ENCODE assay signal across 8 cellular contexts in genomic region chr16:49528035-49528434, GRCh38.
DNase-seq lines count a peak whose midpoint lies in the region; ATAC-seq and TF ChIP-seq lines count a peak whose summit lies in the region.

No MANE protein-coding gene starts in this region.

- H3K36me3 ChIP-seq in HEK293 (ENCODE audit: control insufficient read depth in 2 of 2, insufficient read depth in 1 of 2, low read length in 2 of 2) (no peaks in the 10 kb centered on the region), hepatocyte (replicated peaks; ENCODE audit: insufficient read depth, low read depth) (no peaks in the 10 kb centered on the region)

- TF ChIP-seq CTCF in HEK293 (tag by site-specific recombination; IDR thresholded peaks at IDR 0.05) (no peak), hepatocyte (IDR thresholded peaks at IDR 0.05; ENCODE audit: poor library complexity) (no peak)

- WGBS in hepatocyte (ENCODE audit: low lambda C conversion rate, missing lambda C conversion rate), result 58% methylated on average over 16 of the region's 16 CpGs

- H3K4me3 Mint-ChIP-seq in activated T-cell treated with anti-CD3 and anti-CD28 coated beads, Interleukin-2, amount 50 U/mL, for 24 hours, result peak overlapping the region; percentile 67
- H3K4me3 Mint-ChIP-seq in stimulated activated effector memory CD8-positive, alpha-beta T cell treated with anti-CD3 and anti-CD28 coated beads, Interleukin-12 subunit alpha, Interleukin-12 subunit beta, amount 100 ng/mL, for 72 hours, result no peak overlapping the region

- no peak overlapping the region for H3K27ac ChIP-seq in HEK293 (ENCODE audit: extremely low read depth, low read depth, low read length)
- H3K27ac ChIP-seq in hepatocyte, result peak overlapping the region; percentile 40

- H3K36me3 Mint-ChIP-seq in activated T-cell treated with anti-CD3 and anti-CD28 coated beads, Interleukin-2, amount 50 U/mL, for 24 hours (ENCODE audit: low read depth), result no peaks in the 10 kb centered on the region
- no peaks in the 10 kb centered on the region for H3K36me3 Mint-ChIP-seq in stimulated activated effector memory CD8-positive, alpha-beta T cell treated with anti-CD3 and anti-CD28 coated beads, Interleukin-12 subunit alpha, Interleukin-12 subunit beta, amount 100 ng/mL, for 72 hours

- no peak overlapping the region for H2AFZ ChIP-seq in hepatocyte

- peak overlapping the region; percentile 69 for H3K4me2 ChIP-seq in hepatocyte

- H3K4me3 ChIP-seq in HEK293 (ENCODE audit: low read depth, low read length) (no peak overlapping the region), hepatocyte (no peak overlapping the region)

- no peaks in the 10 kb centered on the region for H3K9me3 Mint-ChIP-seq in activated T-cell treated with anti-CD3 and anti-CD28 coated beads, Interleukin-2, amount 50 U/mL, for 24 hours
- H3K9me3 Mint-ChIP-seq in stimulated activated effector memory CD8-positive, alpha-beta T cell treated with anti-CD3 and anti-CD28 coated beads, Interleukin-12 subunit alpha, Interleukin-12 subunit beta, amount 100 ng/mL, for 72 hours, result no peaks in the 10 kb centered on the region

- peak overlapping the region; percentile 28 for H3K27ac Mint-ChIP-seq in activated T-cell treated with anti-CD3 and anti-CD28 coated beads, Interleukin-2, amount 50 U/mL, for 24 hours
- H3K27ac Mint-ChIP-seq in stimulated activated effector memory CD8-positive, alpha-beta T cell treated with anti-CD3 and anti-CD28 coated beads, Interleukin-12 subunit alpha, Interleukin-12 subunit beta, amount 100 ng/mL, for 72 hours, result no peak overlapping the region

- H3K9me3 ChIP-seq in HEK293 (ENCODE audit: control insufficient read depth, insufficient read depth, low read depth, low read length) (no peaks in the 10 kb centered on the region), hepatocyte (ENCODE audit: low read depth) (no peaks in the 10 kb centered on the region)

- H3K4me1 Mint-ChIP-seq in activated T-cell treated with anti-CD3 and anti-CD28 coated beads, Interleukin-2, amount 50 U/mL, for 24 hours (ENCODE audit: low read depth), result peaks cover 8% of the 10 kb centered on the region
- no peaks in the 10 kb centered on the region for H3K4me1 Mint-ChIP-seq in stimulated activated effector memory CD8-positive, alpha-beta T cell treated with anti-CD3 and anti-CD28 coated beads, Interleukin-12 subunit alpha, Interleukin-12 subunit beta, amount 100 ng/mL, for 72 hours

- no peaks in the 10 kb centered on the region for H3K27me3 ChIP-seq in hepatocyte

- no peaks in the 10 kb centered on the region for H4K20me1 ChIP-seq in hepatocyte (ENCODE audit: insufficient read depth, poor library complexity, severe bottlenecking)

- no peaks in the 10 kb centered on the region for H3K79me2 ChIP-seq in hepatocyte

- CTCF ChIA-PET in HEK293 (lab: Yijun Ruan, JAX), result no interaction called here

- peak; percentile 36 for DNase-seq in activated T-cell treated with anti-CD3 and anti-CD28 coated beads, Interleukin-2, amount 50 U/mL, for 24 hours
- DNase-seq in hepatocyte (ENCODE audit: low spot score) (peak; percentile 16), NCI-H146 treated with DMSO at 0.1 percent for 48 hours (lab: John Stamatoyannopoulos, UW; ENCODE audit: unreplicated experiment) (no peak)
- DNase-seq in stimulated activated CD4-positive, alpha-beta T cell treated with anti-CD3 and anti-CD28 coated beads, TNF-alpha, amount 100 ng/mL, for 24 hours (ENCODE audit: low read depth in 3 of 3), result peak in 2 of 3 experiments; percentile 7 to 11
- DNase-seq in stimulated activated effector memory CD8-positive, alpha-beta T cell treated with anti-CD3 and anti-CD28 coated beads, Interleukin-12 subunit alpha, Interleukin-12 subunit beta, amount 100 ng/mL, for 72 hours (ENCODE audit: low spot score in 2 of 2), result no peak

- H3K9me2 ChIP-seq in hepatocyte (replicated peaks; ENCODE audit: insufficient read depth), result no peaks in the 10 kb centered on the region

- no peak for ATAC-seq in GM19395 (IDR thresholded peaks at IDR 0.05; ENCODE audit: unreplicated experiment)
- no peak for ATAC-seq in stimulated activated effector memory CD8-positive, alpha-beta T cell treated with anti-CD3 and anti-CD28 coated beads, Interleukin-12 subunit alpha, Interleukin-12 subunit beta, amount 100 ng/mL, for 72 hours
- ATAC-seq in HG02610 (IDR thresholded peaks at IDR 0.05; ENCODE audit: unreplicated experiment), result no peak

- POLR2A ChIA-PET in HEK293 (lab: Yijun Ruan, JAX), result no interaction called here

- no peaks in the 10 kb centered on the region for H3K4me1 ChIP-seq in HEK293 (ENCODE audit: control insufficient read depth, insufficient read depth, low read length)
- peaks cover 7% of the 10 kb centered on the region for H3K4me1 ChIP-seq in hepatocyte (ENCODE audit: insufficient read depth)

- no peaks in the 10 kb centered on the region for H3K27me3 Mint-ChIP-seq in activated T-cell treated with anti-CD3 and anti-CD28 coated beads, Interleukin-2, amount 50 U/mL, for 24 hours

TF ChIP-seq in HEK293, 187 proteins besides CTCF, POLR2A, EP300 and RAD21:
- peak; percentile 41; the same call in 1 of the 2 replicates for TF ChIP-seq ZBTB17 (tag by site-specific recombination; IDR thresholded peaks at IDR 0.05)
- no peak for TF ChIP-seq ZNF837 (tag by site-specific recombination; IDR thresholded peaks at IDR 0.05)

Comparison
In these comparisons a context has a peak if more than half of its experiments do, and no peak if none do; other contexts are left out.
1. DNase-seq: peak in activated T-cell treated with anti-CD3 and anti-CD28 coated beads, Interleukin-2, amount 50 U/mL, for 24 hours (single experiment), hepatocyte (single experiment) and stimulated activated CD4-positive, alpha-beta T cell treated with anti-CD3 and anti-CD28 coated beads, TNF-alpha, amount 100 ng/mL, for 24 hours (2 of 3); none in stimulated activated effector memory CD8-positive, alpha-beta T cell treated with anti-CD3 and anti-CD28 coated beads, Interleukin-12 subunit alpha, Interleukin-12 subunit beta, amount 100 ng/mL, for 72 hours (0 of 2) and NCI-H146 treated with DMSO at 0.1 percent for 48 hours (single experiment).